Comparison of ENCODE assay signal across 8 cellular contexts in the genomic region with DNA sequence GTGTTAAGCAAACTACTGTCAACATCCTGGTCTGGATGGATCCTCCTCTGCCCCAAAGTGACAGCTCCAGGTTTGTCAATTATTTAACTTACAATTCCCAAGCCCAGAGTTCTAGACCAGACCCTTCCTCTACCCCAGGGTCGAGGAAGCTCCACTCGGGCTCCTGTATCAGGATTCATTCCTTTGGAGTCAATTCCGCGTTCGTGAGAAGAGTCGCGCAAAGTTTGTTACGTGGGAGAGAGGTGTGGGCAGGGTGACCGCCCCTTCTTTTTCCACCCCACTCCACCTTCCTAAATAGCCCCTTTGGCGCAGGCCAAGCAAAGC. TPM values are rescaled to one million over a fixed set of nuclear protein-coding genes. Genes with fewer than 3 reads are reported as not detected.
A peak's percentile ranks its signal among the peaks of the same experiment; 100 is the strongest.
DNase-seq lines count a peak whose midpoint lies in the region; ATAC-seq, FAIRE-seq and TF ChIP-seq lines count a peak whose summit lies in the region.

No MANE protein-coding gene starts in this region.

- H3K36me3 Mint-ChIP-seq in activated naive CD4-positive, alpha-beta T cell treated with anti-CD3 and anti-CD28 coated beads for 36 hours (ENCODE audit: low read depth): no peaks in the 10 kb centered on the region
- no peaks in the 10 kb centered on the region for H3K36me3 Mint-ChIP-seq in type B pancreatic cell

- H3K27me3 ChIP-seq in K562 (ENCODE audit: control insufficient read depth in 2 of 2, insufficient read depth in 2 of 2, low read length in 2 of 2): no peaks in the 10 kb centered on the region
- H3K27me3 ChIP-seq in lower lobe of right lung (ENCODE audit: low read depth): no peaks in the 10 kb centered on the region

- H3K36me3 ChIP-seq in K562 (ENCODE audit: control insufficient read depth, insufficient read depth, low read length) (no peaks in the 10 kb centered on the region), lower lobe of right lung (peaks cover 9% of the 10 kb centered on the region)

- peak overlapping the region; percentile 88 for H3K4me3 Mint-ChIP-seq in activated naive CD4-positive, alpha-beta T cell treated with anti-CD3 and anti-CD28 coated beads for 36 hours
- H3K4me3 Mint-ChIP-seq in type B pancreatic cell: peak overlapping the region; percentile 97

- TF ChIP-seq CTCF in K562 (IDR thresholded peaks at IDR 0.05 in 2 of 3, conservative IDR thresholded peaks at IDR 0.05 in 1 of 3; ENCODE audit: insufficient read depth in 2 of 3, low read depth in 1 of 3, low read length in 3 of 3) (no peak), lower lobe of right lung (IDR thresholded peaks at IDR 0.05) (no peak), type B pancreatic cell (conservative IDR thresholded peaks at IDR 0.05) (no peak)

- peak overlapping the region; percentile 63 for H3K27ac Mint-ChIP-seq in activated naive CD4-positive, alpha-beta T cell treated with anti-CD3 and anti-CD28 coated beads for 36 hours
- H3K27ac Mint-ChIP-seq in type B pancreatic cell: peak overlapping the region; percentile 95

- TF ChIP-seq RAD21 in K562 (CRISPR knock-in tag; conservative IDR thresholded peaks at IDR 0.05 in 1 of 2, IDR thresholded peaks at IDR 0.05 in 1 of 2): no peak

- no peak for TF ChIP-seq EP300 in K562 (IDR thresholded peaks at IDR 0.05; ENCODE audit: low read length)

- H3K9me3 ChIP-seq in K562 (replicated peaks; ENCODE audit: control insufficient read depth, insufficient read depth, low read depth, low read length) (no peaks in the 10 kb centered on the region; the same call in 1 of the 2 replicates), lower lobe of right lung (no peaks in the 10 kb centered on the region)

- ATAC-seq in K562 (peak; percentile 1; the same call in 2 of the 3 replicates), lower lobe of right lung (no peak)

- peaks cover 18% of the 10 kb centered on the region for H3K79me2 ChIP-seq in K562 (ENCODE audit: control insufficient read depth, insufficient read depth, low read length)

- H3K4me3 ChIP-seq in K562 (peak overlapping the region; percentile 96), lower lobe of right lung (peak overlapping the region; percentile 93)

- H3K27ac ChIP-seq in K562 (ENCODE audit: extremely low read depth, low read depth, low read length) (peak overlapping the region; percentile 65), lower lobe of right lung (peak overlapping the region; percentile 83)

- in situ Hi-C loops in K562 (cut with MboI): no loop called here

- H3K9me1 ChIP-seq in K562 (ENCODE audit: control insufficient read depth, insufficient read depth, low read length): no peaks in the 10 kb centered on the region

- CTCF ChIA-PET in activated naive CD4-positive, alpha-beta T cell treated with anti-CD3 and anti-CD28 coated beads for 36 hours (lab: Charles Lee): no interaction called here
- CTCF ChIA-PET in K562 (lab: Yijun Ruan, JAX; ENCODE audit: low intra/inter-chr PET ratio): no interaction called here

- H3K4me1 Mint-ChIP-seq in activated naive CD4-positive, alpha-beta T cell treated with anti-CD3 and anti-CD28 coated beads for 36 hours (ENCODE audit: low read depth): peaks cover 56% of the 10 kb centered on the region
- H3K4me1 Mint-ChIP-seq in type B pancreatic cell (ENCODE audit: unreplicated experiment): peaks cover 19% of the 10 kb centered on the region

- H3K4me1 ChIP-seq in K562 (replicated peaks in 1 of 2; ENCODE audit: control insufficient read depth in 2 of 2, insufficient read depth in 2 of 2, low read length in 2 of 2) (peaks cover 0 to 17% of the 10 kb centered on the region in 2 experiments; a peak in 3 of 5 replicates), lower lobe of right lung (peaks cover 59% of the 10 kb centered on the region)

- TF ChIP-seq POLR2A in K562 (conservative IDR thresholded peaks at IDR 0.05): no peak

- FAIRE-seq in K562 (lab: Jason Lieb, UNC): no peak

- BruUV-seq in K562 (replicated peaks; lab: Mats Ljungman, UMichigan): TSS peak; percentile 55

- peaks cover 3% of the 10 kb centered on the region for H3K9me3 Mint-ChIP-seq in activated naive CD4-positive, alpha-beta T cell treated with anti-CD3 and anti-CD28 coated beads for 36 hours
- no peaks in the 10 kb centered on the region for H3K9me3 Mint-ChIP-seq in type B pancreatic cell

- peak overlapping the region; percentile 84 for H2AFZ ChIP-seq in K562 (ENCODE audit: low read depth, low read length)

- no peak for DNase-seq in activated naive CD4-positive, alpha-beta T cell treated with anti-CD3 and anti-CD28 coated beads for 36 hours
- DNase-seq in activated naive CD4-positive, alpha-beta T cell treated with anti-CD3 and anti-CD28 coated beads, Interleukin-2, amount 50 U/mL, for 16 hours: no peak
- DNase-seq in K562 (ENCODE audit: extremely low read depth in 1 of 4, low spot score in 3 of 4) (peak in 1 of 4 experiments; percentile 6), lower lobe of right lung (no peak), type B pancreatic cell (ENCODE audit: extremely low spot score, unreplicated experiment) (no peak), epidermal melanocyte (ENCODE audit: insufficient read length, low spot score) (no peak), amygdala (lab: John Stamatoyannopoulos, UW) (no peak), iPS-NIHi11 (ENCODE audit: low spot score) (no peak)

- 2% methylated on average over 9 of the region's 10 CpGs for WGBS in K562 (ENCODE audit: insufficient coverage, low coverage, missing lambda C conversion rate)

- H3K4me2 ChIP-seq in K562 (ENCODE audit: insufficient read depth, low read length): peak overlapping the region; percentile 85

- intact Hi-C loops in activated naive CD4-positive, alpha-beta T cell treated with anti-CD3 and anti-CD28 coated beads for 36 hours (cut with micrococcal nuclease): loop anchor here (1.0 to 2.0 kb wide), 5 partner anchors 10 to 312 kb away; no protein-coding TSS in a partner anchor
- intact Hi-C loops in K562 (cut with micrococcal nuclease): loop anchor here (5.0 kb wide), 1 partner anchor 316 kb away; no protein-coding TSS in a partner anchor
- intact Hi-C loops in lower lobe of right lung (cut with DNase I): no loop called here

- POLR2A ChIA-PET in K562 (lab: Yijun Ruan, JAX): interaction anchor here (0.9 to 1.4 kb wide), 2 partner anchors 10 to 133 kb away, joined by 3 read pairs; partner anchors contain the start of gene STON2

- peak overlapping the region; percentile 80 to 94 for H3K9ac ChIP-seq in K562 (ENCODE audit: insufficient read depth in 1 of 2, low read depth in 2 of 2, low read length in 2 of 2)

- H3K27me3 Mint-ChIP-seq in activated naive CD4-positive, alpha-beta T cell treated with anti-CD3 and anti-CD28 coated beads for 36 hours (ENCODE audit: low read depth): no peaks in the 10 kb centered on the region
- no peaks in the 10 kb centered on the region for H3K27me3 Mint-ChIP-seq in type B pancreatic cell

- no peaks in the 10 kb centered on the region for H4K20me1 ChIP-seq in K562 (replicated peaks; ENCODE audit: control insufficient read depth, insufficient read depth, low read length)

TF ChIP-seq in K562, 482 proteins besides CTCF, POLR2A, EP300 and RAD21:
- TF ChIP-seq CHD1 (IDR thresholded peaks at IDR 0.05; ENCODE audit: low read length) (peak; percentile 50), DEAF1 (CRISPR knock-in tag; IDR thresholded peaks at IDR 0.05) (no peak)
TF ChIP-seq in K562: peak in this region for 1.

RNA-seq across cellular contexts. Expression of gene SEL1L, which starts 0.5 kb away (rescaled TPM):
- 10 to 100 TPM; 40.5 to 41.2 TPM for total RNA-seq in activated naive CD4-positive, alpha-beta T cell treated with anti-CD3 and anti-CD28 coated beads for 36 hours
- total RNA-seq in K562 (2011; cell fraction: chromatin; rRNA removed; ENCODE audit: low replicate concordance): 28.6 and 68.3 TPM in 2 replicates
- total RNA-seq in K562 (2011; cell fraction: nucleolus; rRNA removed): 14.0 and 20.4 TPM in 2 replicates
- total RNA-seq in K562 (2011; cell fraction: nucleoplasm; rRNA removed): 44.9 and 84.4 TPM in 2 replicates
- total RNA-seq in K562 (2014; rRNA removed) (11.7 and 15.5 TPM in 2 replicates), K562 (2014; rRNA removed; fragmentation: Illumina TruSeq; extraction: Trizol) (15.6 and 15.8 TPM in 2 replicates), K562 (2015; rRNA removed; fragmentation: Illumina TruSeq; extraction: Trizol) (14.0 and 15.8 TPM in 2 replicates), K562 (2021) (21.1 and 23.3 TPM in 2 replicates), lower lobe of right lung (104 TPM), type B pancreatic cell (ENCODE audit: low replicate concordance) (58.3 and 59.0 TPM in 2 replicates)
- polyA plus RNA-seq in K562 (2011; rRNA removed) (8.0 and 8.4 TPM in 2 replicates), K562 (2014; fragmentation: Illumina TruSeq; extraction: Trizol) (12.3 and 13.6 TPM in 2 replicates), K562 (2014; fragmentation: Nextera tagmentation; extraction: Ambion mirVana) (10 to 100 TPM in 1 of 2 experiments, 1 to 10 TPM in 1; 7.7 to 10.1 TPM), K562 (2014; rRNA removed) (8.2 and 8.8 TPM in 2 replicates)
- 2.2 and 6.0 TPM in 2 replicates for polyA plus RNA-seq in K562 (2011; cell fraction: cytosol; rRNA removed)
- 14.0 and 14.5 TPM in 2 replicates for polyA plus RNA-seq in K562 (2011; cell fraction: nucleus; rRNA removed)
- polyA plus RNA-seq in K562 (2012): 13.5 and 33.8 TPM in 2 replicates
- 17.7 and 24.5 TPM in 2 replicates for polyA minus RNA-seq in K562 (2011; rRNA and poly(A)+ RNA removed)
- polyA minus RNA-seq in K562 (2011; cell fraction: cytosol; rRNA and poly(A)+ RNA removed): 7.8 and 9.6 TPM in 2 replicates
- polyA minus RNA-seq in K562 (2011; cell fraction: nucleus; rRNA and poly(A)+ RNA removed): 11.6 and 19.5 TPM in 2 replicates
